ENCODE assay signal across 26 cellular contexts in genomic region chr1:245700631-245701030, GRCh38.
A peak's percentile ranks its signal among the peaks of the same experiment; 100 is the strongest.
DNase-seq lines count a peak whose midpoint lies in the region; ATAC-seq, FAIRE-seq and TF ChIP-seq lines count a peak whose summit lies in the region.
"Had no signal": no experiment of that assay in that cellular context is flagged by ENCODE, and none has a peak within 500 bp of the region (broad histone marks: within the 10 kb centered on the region; RNA-seq: fewer than 3 reads in every experiment).

No MANE protein-coding gene starts in this region.

- no peak for TF ChIP-seq CTCF in kidney (IDR thresholded peaks at IDR 0.05; ENCODE audit: borderline replicate concordance, extremely low read depth, insufficient read depth)
- no peak for TF ChIP-seq CTCF in osteoblast (IDR thresholded peaks at IDR 0.05; ENCODE audit: extremely low read depth, low read depth, low read length)
- TF ChIP-seq CTCF in spleen (IDR thresholded peaks at IDR 0.05 in 8 of 11, conservative IDR thresholded peaks at IDR 0.05 in 3 of 11): no peak
- TF ChIP-seq CTCF in psoas muscle (IDR thresholded peaks at IDR 0.05): no peak
- TF ChIP-seq CTCF in SK-N-SH (IDR thresholded peaks at IDR 0.05): no peak

- no peak for TF ChIP-seq EP300 in SK-N-SH (IDR thresholded peaks at IDR 0.05; ENCODE audit: borderline replicate concordance in 1 of 2, low read depth in 1 of 2, low read length in 1 of 2)

- H3K4me1 ChIP-seq in right cardiac atrium (ENCODE audit: control insufficient read depth, insufficient read depth, low read length) (no peaks in the 10 kb centered on the region), kidney (ENCODE audit: control insufficient read depth in 1 of 2, insufficient read depth in 1 of 2, low read depth in 1 of 2, low read length in 2 of 2) (no peaks in the 10 kb centered on the region), osteoblast (ENCODE audit: insufficient read depth, low read length) (peaks cover 9% of the 10 kb centered on the region), spleen (peaks cover 0 to 12% (median 2%) of the 10 kb centered on the region in 6 donors), Karpas-422 (ENCODE audit: low read length) (peaks cover 40% of the 10 kb centered on the region), psoas muscle (no peaks in the 10 kb centered on the region), SK-N-SH (ENCODE audit: control insufficient read depth in 1 of 2, insufficient read depth in 2 of 2, low read depth in 1 of 2, low read length in 1 of 2) (peaks cover 7 to 12% of the 10 kb centered on the region in 2 experiments; a peak in 3 of 4 replicates)
- H3K4me1 ChIP-seq: A549 had no signal

- H3K27ac ChIP-seq in right cardiac atrium (ENCODE audit: low read length) (no peak overlapping the region), kidney (ENCODE audit: low read depth in 2 of 2, low read length in 2 of 2) (no peak overlapping the region), osteoblast (ENCODE audit: low read depth, low read length) (no peak overlapping the region), spleen (no peak overlapping the region), Karpas-422 (ENCODE audit: low read length) (no peak overlapping the region), psoas muscle (no peak overlapping the region), SK-N-SH (ENCODE audit: low read depth in 2 of 2, low read length in 1 of 2) (peak overlapping the region in 1 of 2 experiments; percentile 48; a peak in 2 of 4 replicates)
- H3K27ac ChIP-seq: 22Rv1, A549 had no signal

- H3K9ac ChIP-seq in kidney (ENCODE audit: low read length in 2 of 2) (no peak overlapping the region), Karpas-422 (ENCODE audit: low read length) (no peak overlapping the region), SK-N-SH (no peak overlapping the region)

- H3K4me2 ChIP-seq in osteoblast (ENCODE audit: insufficient read depth, low read length) (no peak overlapping the region), Karpas-422 (ENCODE audit: low read depth, low read length, poor library complexity, severe bottlenecking) (no peak overlapping the region), SK-N-SH (no peak overlapping the region)
- H3K4me2 ChIP-seq: A549 had no signal

- no peaks in the 10 kb centered on the region for H4K20me1 ChIP-seq in osteoblast (ENCODE audit: insufficient read depth, low read length)
- H4K20me1 ChIP-seq in Karpas-422 (ENCODE audit: insufficient read depth, low read depth, low read length): no peaks in the 10 kb centered on the region
- no peaks in the 10 kb centered on the region for H4K20me1 ChIP-seq in SK-N-SH (ENCODE audit: insufficient read depth)

- POLR2A ChIA-PET in SK-N-SH (lab: Yijun Ruan, JAX): no interaction called here

- no peak for TF ChIP-seq POLR2A in spleen (IDR thresholded peaks at IDR 0.05)

- H2AFZ ChIP-seq in osteoblast (ENCODE audit: low read length): no peak overlapping the region
- no peak overlapping the region for H2AFZ ChIP-seq in Karpas-422 (ENCODE audit: low read length)
- no peak overlapping the region for H2AFZ ChIP-seq in SK-N-SH (ENCODE audit: low read depth)

- CTCF ChIA-PET in SK-N-SH (lab: Yijun Ruan, JAX): interaction anchor here (0.6 to 1.2 kb wide), 4 partner anchors 8 to 296 kb away, joined by 3 to 4 read pairs (median 3); no protein-coding TSS in a partner anchor

- H3K36me3 ChIP-seq in kidney (ENCODE audit: control insufficient read depth in 1 of 2, insufficient read depth in 2 of 2, low read length in 2 of 2): no peaks in the 10 kb centered on the region
- no peaks in the 10 kb centered on the region for H3K36me3 ChIP-seq in osteoblast (ENCODE audit: insufficient read depth, low read length)
- H3K36me3 ChIP-seq in spleen: no peaks in the 10 kb centered on the region
- peaks cover 20% of the 10 kb centered on the region; the same call in 1 of the 2 replicates for H3K36me3 ChIP-seq in Karpas-422 (ENCODE audit: insufficient read depth, low read length)
- H3K36me3 ChIP-seq in psoas muscle (ENCODE audit: insufficient read depth in 1 of 2, low read depth in 1 of 2): no peaks in the 10 kb centered on the region
- peaks cover 0 to 61% of the 10 kb centered on the region in 2 experiments for H3K36me3 ChIP-seq in SK-N-SH (replicated peaks in 1 of 2; ENCODE audit: control insufficient read depth in 1 of 2, insufficient read depth in 2 of 2, low read length in 1 of 2)

- H3K4me3 ChIP-seq in right cardiac atrium (ENCODE audit: low read length) (no peak overlapping the region), kidney (ENCODE audit: low read length in 2 of 2) (no peak overlapping the region), osteoblast (ENCODE audit: insufficient read depth, low read length) (no peak overlapping the region), spleen (no peak overlapping the region), Karpas-422 (ENCODE audit: low read length) (no peak overlapping the region), psoas muscle (no peak overlapping the region), SK-N-SH (ENCODE audit: low read depth in 2 of 2, low read length in 1 of 2) (no peak overlapping the region)
- H3K4me3 ChIP-seq: A549, GM12878 had no signal

- H3K9me2 ChIP-seq in Karpas-422 (replicated peaks; ENCODE audit: insufficient read depth, low read length) (no peaks in the 10 kb centered on the region), SK-N-SH (no peaks in the 10 kb centered on the region)

- intact Hi-C loops in cardiac septum (cut with DNase I) (no loop called here), right cardiac atrium (cut with DNase I) (no loop called here), kidney (cut with DNase I) (no loop called here), spleen (cut with DNase I; ENCODE audit: low total_unique reads) (no loop called here), psoas muscle (cut with DNase I) (no loop called here)

- H3F3A ChIP-seq in SK-N-SH (replicated peaks; ENCODE audit: insufficient read depth): peaks cover 4% of the 10 kb centered on the region

- DNase-seq in cardiac septum (ENCODE audit: low spot score) (peak; percentile 63), right cardiac atrium (no peak), kidney (peak; percentile 29), osteoblast (ENCODE audit: insufficient read length, low spot score, missing footprints) (peak; percentile 38), spleen (peak; percentile 42), Karpas-422 (no peak), psoas muscle (no peak), SK-N-SH (no peak)
- DNase-seq: AML-193; C1 segment of cervical spinal cord; CD4-positive, alpha-beta memory T cell; CD4-positive, CD25-positive, alpha-beta regulatory T cell; CD8-positive, alpha-beta memory T cell; COR-L47; DMS 273 treated with DMSO at 0.1 percent for 48 hours; DMS153; DMS53; DMS79; DND-41; EL; GDM1 had no signal

- no peak for FAIRE-seq in kidney (lab: Jason Lieb, UNC)
- FAIRE-seq: A549, GM12878, GM12892, GM18507 had no signal

- no peaks in the 10 kb centered on the region for H3K27me3 ChIP-seq in right cardiac atrium (ENCODE audit: control insufficient read depth, insufficient read depth)
- H3K27me3 ChIP-seq in osteoblast (ENCODE audit: insufficient read depth, low read length): no peaks in the 10 kb centered on the region
- H3K27me3 ChIP-seq in spleen (replicated peaks in 1 of 7): no peaks in the 10 kb centered on the region
- H3K27me3 ChIP-seq in Karpas-422 (ENCODE audit: low read length): no peaks in the 10 kb centered on the region
- peaks cover 0 to 3% (median 0%) of the 10 kb centered on the region in 3 donors for H3K27me3 ChIP-seq in psoas muscle (ENCODE audit: insufficient read depth in 3 of 3, low read length in 2 of 3)
- H3K27me3 ChIP-seq in SK-N-SH (ENCODE audit: insufficient read depth): no peaks in the 10 kb centered on the region

- WGBS in right cardiac atrium: 96% methylated on average over 13 of the region's 13 CpGs
- 93 to 97% (median 93%) methylated on average over 13 of the region's 13 CpGs for WGBS in spleen, 5 donors
- 93 to 96% (median 94%) methylated on average over 13 of the region's 13 CpGs for WGBS in psoas muscle, 3 donors
- WGBS in SK-N-SH (ENCODE audit: low lambda C conversion rate): 90% methylated on average over 13 of the region's 13 CpGs

- H3K9me3 ChIP-seq in right cardiac atrium (ENCODE audit: control insufficient read depth, low read length) (no peaks in the 10 kb centered on the region), kidney (ENCODE audit: control insufficient read depth in 1 of 2, low read length in 2 of 2) (no peaks in the 10 kb centered on the region), osteoblast (ENCODE audit: low read depth, low read length) (no peaks in the 10 kb centered on the region), spleen (no peaks in the 10 kb centered on the region), Karpas-422 (ENCODE audit: low read length) (no peaks in the 10 kb centered on the region), psoas muscle (no peaks in the 10 kb centered on the region), SK-N-SH (no peaks in the 10 kb centered on the region)
- H3K9me3 ChIP-seq: A549 had no signal

- H3K79me2 ChIP-seq in osteoblast (ENCODE audit: insufficient read depth, low read length) (no peaks in the 10 kb centered on the region), Karpas-422 (ENCODE audit: low read length) (no peaks in the 10 kb centered on the region), SK-N-SH (ENCODE audit: insufficient read depth) (no peaks in the 10 kb centered on the region)

- no peak for TF ChIP-seq RAD21 in SK-N-SH (IDR thresholded peaks at IDR 0.05; ENCODE audit: low read length)

- ATAC-seq in right cardiac atrium: no peak
- ATAC-seq in psoas muscle: no peak
- ATAC-seq: A549, GM12878 had no signal

TF ChIP-seq in SK-N-SH, 30 proteins besides CTCF, POLR2A, EP300 and RAD21:
- TF ChIP-seq YY1 (IDR thresholded peaks at IDR 0.05; ENCODE audit: low read depth) (no peak), NRF1 (IDR thresholded peaks at IDR 0.05; ENCODE audit: low read depth, low read length) (no peak), EZH2phosphoT487 (IDR thresholded peaks at IDR 0.05; ENCODE audit: borderline replicate concordance, low read depth) (no peak), ZBTB33 (IDR thresholded peaks at IDR 0.05; ENCODE audit: borderline replicate concordance, low read depth) (no peak)
TF ChIP-seq in SK-N-SH: peak in this region for 0.

Comparison
In these comparisons a context has a peak if more than half of its experiments do, and no peak if none do; other contexts are left out.
1. DNase-seq: peak in cardiac septum (single experiment), kidney (single experiment), osteoblast (single experiment) and spleen (single experiment); none in right cardiac atrium (0 of 3), Karpas-422 (single experiment), psoas muscle (0 of 2) and SK-N-SH (single experiment).